In genomic region chr7:28858895-28859294, GRCh38 we compare ENCODE assay signal across 17 cellular contexts.
DNase-seq lines count a peak whose midpoint lies in the region; ATAC-seq, FAIRE-seq and TF ChIP-seq lines count a peak whose summit lies in the region.
"Had no signal": no experiment of that assay in that cellular context is flagged by ENCODE, and none has a peak within 500 bp of the region (broad histone marks: within the 10 kb centered on the region; RNA-seq: fewer than 3 reads in every experiment).

No MANE protein-coding gene starts in this region.

- H4K20me1 ChIP-seq in IMR-90 (ENCODE audit: insufficient read depth, low read length) (no peaks in the 10 kb centered on the region), K562 (replicated peaks; ENCODE audit: control insufficient read depth, insufficient read depth, low read length) (no peaks in the 10 kb centered on the region)

- dilution Hi-C loops in IMR-90 (cut with HindIII; ENCODE audit: low sequenced_read_pairs, unreplicated experiment): no loop called here

- no peak overlapping the region for H2AK5ac ChIP-seq in IMR-90 (ENCODE audit: low read depth, low read length)

- no peak overlapping the region for H4K5ac ChIP-seq in IMR-90 (ENCODE audit: low read depth, low read length)

- no peak overlapping the region for H3K18ac ChIP-seq in IMR-90 (ENCODE audit: low read depth, low read length)

- H3K4me1 ChIP-seq in ACC112 (ENCODE audit: control insufficient read depth, insufficient read depth, low read length, unreplicated experiment) (peaks cover 24% of the 10 kb centered on the region), IMR-90 (ENCODE audit: control insufficient read depth, insufficient read depth, low read length) (peaks cover 9% of the 10 kb centered on the region), K562 (replicated peaks in 1 of 2; ENCODE audit: control insufficient read depth in 2 of 2, insufficient read depth in 2 of 2, low read length in 2 of 2) (peaks cover 0 to 5% of the 10 kb centered on the region in 2 experiments; a peak in 3 of 5 replicates), vagina (peaks cover 2% of the 10 kb centered on the region)

- no peak overlapping the region for H2BK120ac ChIP-seq in IMR-90 (ENCODE audit: low read depth, low read length)

- no peak overlapping the region for H3K4me3 Mint-ChIP-seq in stimulated activated effector memory CD8-positive, alpha-beta T cell treated with anti-CD3 and anti-CD28 coated beads, Interleukin-12 subunit alpha, Interleukin-12 subunit beta, amount 100 ng/mL, for 72 hours
- H3K4me3 Mint-ChIP-seq: CD4-positive, alpha-beta T cell had no signal

- H2BK5ac ChIP-seq in IMR-90 (ENCODE audit: low read depth, low read length, poor library complexity, severe bottlenecking): no peak overlapping the region

- H3K23ac ChIP-seq in IMR-90 (ENCODE audit: low read depth, low read length): no peak overlapping the region

- H3K56ac ChIP-seq in IMR-90 (ENCODE audit: extremely low read depth, insufficient read depth, low read length): no peak overlapping the region

- no peak for TF ChIP-seq EP300 in K562 (IDR thresholded peaks at IDR 0.05; ENCODE audit: low read length)

- CTCF ChIA-PET in IMR-90 (lab: Yijun Ruan, JAX): no interaction called here
- CTCF ChIA-PET in K562 (lab: Yijun Ruan, JAX; ENCODE audit: low intra/inter-chr PET ratio): no interaction called here
- CTCF ChIA-PET in HEK293T (lab: Yijun Ruan, JAX): no interaction called here

- H3K36me3 ChIP-seq in ACC112 (ENCODE audit: insufficient read depth, low read length) (no peaks in the 10 kb centered on the region), IMR-90 (ENCODE audit: control insufficient read depth, insufficient read depth, low read length) (no peaks in the 10 kb centered on the region), K562 (ENCODE audit: control insufficient read depth, insufficient read depth, low read length) (no peaks in the 10 kb centered on the region), vagina (no peaks in the 10 kb centered on the region)

- H3K36me3 Mint-ChIP-seq in stimulated activated effector memory CD8-positive, alpha-beta T cell treated with anti-CD3 and anti-CD28 coated beads, Interleukin-12 subunit alpha, Interleukin-12 subunit beta, amount 100 ng/mL, for 72 hours: no peaks in the 10 kb centered on the region

- in situ Hi-C loops in IMR-90 (cut with MboI; ENCODE audit: low sequenced_read_pairs): loop anchor here (10.0 kb wide), 2 partner anchors 464 to 564 kb away; no protein-coding TSS in a partner anchor
- in situ Hi-C loops in K562 (cut with MboI): loop anchor here (10.0 kb wide), 1 partner anchor 474 kb away; no protein-coding TSS in a partner anchor

- FAIRE-seq in K562 (lab: Jason Lieb, UNC): no peak

- H3K4me1 Mint-ChIP-seq in stimulated activated effector memory CD8-positive, alpha-beta T cell treated with anti-CD3 and anti-CD28 coated beads, Interleukin-12 subunit alpha, Interleukin-12 subunit beta, amount 100 ng/mL, for 72 hours: peaks cover 9% of the 10 kb centered on the region

- no peak overlapping the region for H2AK9ac ChIP-seq in IMR-90 (replicated peaks; ENCODE audit: low read depth, low read length, poor library complexity)

- intact Hi-C loops in IMR-90 (cut with micrococcal nuclease): loop anchor here (5.0 to 10.0 kb wide), 2 partner anchors 232 to 1664 kb away; no protein-coding TSS in a partner anchor
- intact Hi-C loops in K562 (cut with micrococcal nuclease): no loop called here
- intact Hi-C loops in vagina (cut with DNase I): no loop called here

- POLR2A ChIA-PET in IMR-90 (lab: Charles Lee; ENCODE audit: unreplicated experiment): no interaction called here
- POLR2A ChIA-PET in K562 (lab: Yijun Ruan, JAX): no interaction called here
- POLR2A ChIA-PET in HEK293T (lab: Yijun Ruan, JAX): no interaction called here

- H3K27ac ChIP-seq in ACC112 (ENCODE audit: low read depth, low read length) (0 out of 2 replicates have a peak overlapping the region, but pooled peaks have one; percentile 15), IMR-90 (ENCODE audit: insufficient read depth, low read length) (no peak overlapping the region), K562 (ENCODE audit: extremely low read depth, low read depth, low read length) (no peak overlapping the region), vagina (no peak overlapping the region)
- H3K27ac ChIP-seq: C4-2B had no signal

- TF ChIP-seq POLR2A in IMR-90 (IDR thresholded peaks at IDR 0.05; ENCODE audit: low read depth, low read length): no peak
- TF ChIP-seq POLR2A in K562 (conservative IDR thresholded peaks at IDR 0.05): no peak
- TF ChIP-seq POLR2A in vagina (IDR thresholded peaks at IDR 0.05): no peak

- no peak for TF ChIP-seq CTCF in IMR-90 (conservative IDR thresholded peaks at IDR 0.05; ENCODE audit: low read depth, low read length)
- TF ChIP-seq CTCF in K562 (IDR thresholded peaks at IDR 0.05 in 2 of 3, conservative IDR thresholded peaks at IDR 0.05 in 1 of 3; ENCODE audit: insufficient read depth in 2 of 3, low read depth in 1 of 3, low read length in 3 of 3): no peak
- no peak for TF ChIP-seq CTCF in vagina (IDR thresholded peaks at IDR 0.05)

- H3K9me1 ChIP-seq in IMR-90 (ENCODE audit: insufficient read depth, low read length) (peaks cover 6% of the 10 kb centered on the region; the same call in 1 of the 2 replicates), K562 (ENCODE audit: control insufficient read depth, insufficient read depth, low read length) (peaks cover 3% of the 10 kb centered on the region)

- H3K79me1 ChIP-seq in IMR-90 (ENCODE audit: low read depth in 1 of 2, low read length in 2 of 2): no peaks in the 10 kb centered on the region

- no peaks in the 10 kb centered on the region for H3K9me3 ChIP-seq in IMR-90 (ENCODE audit: control insufficient read depth, insufficient read depth, low read length)
- no peaks in the 10 kb centered on the region for H3K9me3 ChIP-seq in K562 (replicated peaks; ENCODE audit: control insufficient read depth, insufficient read depth, low read depth, low read length)
- no peaks in the 10 kb centered on the region for H3K9me3 ChIP-seq in vagina

- H3K27me3 ChIP-seq in ACC112 (ENCODE audit: insufficient read depth, low read length) (no peaks in the 10 kb centered on the region), IMR-90 (ENCODE audit: control insufficient read depth, insufficient read depth, low read length) (peaks cover 4% of the 10 kb centered on the region), K562 (ENCODE audit: control insufficient read depth in 2 of 2, insufficient read depth in 2 of 2, low read length in 2 of 2) (peaks cover 0 to 2% of the 10 kb centered on the region in 2 experiments; a peak in 4 of 5 replicates), vagina (no peaks in the 10 kb centered on the region)

- no peak overlapping the region for H4K8ac ChIP-seq in IMR-90 (ENCODE audit: low read depth in 2 of 2, low read length in 2 of 2)

- H2BK20ac ChIP-seq in IMR-90 (ENCODE audit: low read depth, low read length): no peak overlapping the region

- TF ChIP-seq RAD21 in IMR-90 (IDR thresholded peaks at IDR 0.05; ENCODE audit: low read length) (no peak), K562 (CRISPR knock-in tag; conservative IDR thresholded peaks at IDR 0.05 in 1 of 2, IDR thresholded peaks at IDR 0.05 in 1 of 2) (no peak)

- no peaks in the 10 kb centered on the region for H3K9me3 Mint-ChIP-seq in stimulated activated effector memory CD8-positive, alpha-beta T cell treated with anti-CD3 and anti-CD28 coated beads, Interleukin-12 subunit alpha, Interleukin-12 subunit beta, amount 100 ng/mL, for 72 hours
- H3K9me3 Mint-ChIP-seq: CD4-positive, alpha-beta T cell had no signal

- WGBS in IMR-90 (ENCODE audit: extremely low coverage in 2 of 2, insufficient read length in 1 of 2), 2 experiments: no CpG with 5 or more reads among the region's 6 CpGs
- WGBS in K562 (ENCODE audit: insufficient coverage, low coverage, missing lambda C conversion rate): 1% methylated on average over 6 of the region's 6 CpGs

- no peak overlapping the region for H3K4ac ChIP-seq in IMR-90 (ENCODE audit: low read depth, low read length)

- no peak overlapping the region for H3K9ac ChIP-seq in IMR-90 (ENCODE audit: low read depth, low read length)
- no peak overlapping the region for H3K9ac ChIP-seq in K562 (ENCODE audit: insufficient read depth in 1 of 2, low read depth in 2 of 2, low read length in 2 of 2)

- no TSS peak for BruUV-seq in IMR-90 (replicated peaks; lab: Mats Ljungman, UMichigan)
- BruUV-seq in K562 (replicated peaks; lab: Mats Ljungman, UMichigan): no TSS peak

- no peak overlapping the region for H3K4me2 ChIP-seq in IMR-90 (ENCODE audit: low read depth, low read length)
- H3K4me2 ChIP-seq in K562 (ENCODE audit: insufficient read depth, low read length): no peak overlapping the region

- H3K4me3 ChIP-seq in ACC112 (ENCODE audit: low read depth, low read length): no peak overlapping the region
- H3K4me3 ChIP-seq in IMR-90 (ENCODE audit: insufficient read depth, low read depth, low read length): no peak overlapping the region
- no peak overlapping the region for H3K4me3 ChIP-seq in K562
- no peak overlapping the region for H3K4me3 ChIP-seq in vagina

- DNase-seq in IMR-90: no peak
- DNase-seq in K562 (ENCODE audit: extremely low read depth in 1 of 4, low spot score in 3 of 4): no peak
- DNase-seq in stimulated activated effector memory CD8-positive, alpha-beta T cell treated with anti-CD3 and anti-CD28 coated beads, Interleukin-12 subunit alpha, Interleukin-12 subunit beta, amount 100 ng/mL, for 72 hours (ENCODE audit: low spot score in 2 of 2): no peak
- DNase-seq in activated CD4-positive, CD25-positive, alpha-beta regulatory T cell treated with anti-CD3 and anti-CD28 coated beads, Interleukin-2, amount 50 U/mL, for 72 hours: no peak
- no peak for DNase-seq in vagina (ENCODE audit: extremely low spot score in 2 of 2)
- no peak for DNase-seq in HEK293T (ENCODE audit: extremely low spot score)
- DNase-seq: AML-193; CD4-positive, alpha-beta T cell; DMS153; DMS79; GF-D8; GOT3; H7; KBM-7 had no signal

- H3K14ac ChIP-seq in IMR-90 (replicated peaks; ENCODE audit: low read depth, low read length): no peak overlapping the region

- no peaks in the 10 kb centered on the region for H3K79me2 ChIP-seq in ACC112 (ENCODE audit: control insufficient read depth, insufficient read depth, low read length, unreplicated experiment)
- H3K79me2 ChIP-seq in K562 (ENCODE audit: control insufficient read depth, insufficient read depth, low read length): no peaks in the 10 kb centered on the region

- peak overlapping the region; percentile 18 for H3K27ac Mint-ChIP-seq in stimulated activated effector memory CD8-positive, alpha-beta T cell treated with anti-CD3 and anti-CD28 coated beads, Interleukin-12 subunit alpha, Interleukin-12 subunit beta, amount 100 ng/mL, for 72 hours
- H3K27ac Mint-ChIP-seq: CD4-positive, alpha-beta T cell had no signal

- no peak overlapping the region for H4K91ac ChIP-seq in IMR-90 (ENCODE audit: insufficient read depth, low read depth, low read length)

- H2AFZ ChIP-seq in ACC112 (ENCODE audit: low read length, unreplicated experiment) (no peak overlapping the region), IMR-90 (replicated peaks; ENCODE audit: low read length, poor library complexity) (no peak overlapping the region), K562 (ENCODE audit: low read depth, low read length) (no peak overlapping the region)

- no peak overlapping the region for H2BK15ac ChIP-seq in IMR-90 (ENCODE audit: low read depth, low read length)

- ATAC-seq in IMR-90 (ENCODE audit: low read depth) (no peak), K562 (no peak)
- no peak for ATAC-seq in stimulated activated effector memory CD8-positive, alpha-beta T cell treated with anti-CD3 and anti-CD28 coated beads, Interleukin-12 subunit alpha, Interleukin-12 subunit beta, amount 100 ng/mL, for 72 hours
- ATAC-seq: HCT116 had no signal
